Comparison of ENCODE assay signal across 10 cellular contexts in the genomic region with DNA sequence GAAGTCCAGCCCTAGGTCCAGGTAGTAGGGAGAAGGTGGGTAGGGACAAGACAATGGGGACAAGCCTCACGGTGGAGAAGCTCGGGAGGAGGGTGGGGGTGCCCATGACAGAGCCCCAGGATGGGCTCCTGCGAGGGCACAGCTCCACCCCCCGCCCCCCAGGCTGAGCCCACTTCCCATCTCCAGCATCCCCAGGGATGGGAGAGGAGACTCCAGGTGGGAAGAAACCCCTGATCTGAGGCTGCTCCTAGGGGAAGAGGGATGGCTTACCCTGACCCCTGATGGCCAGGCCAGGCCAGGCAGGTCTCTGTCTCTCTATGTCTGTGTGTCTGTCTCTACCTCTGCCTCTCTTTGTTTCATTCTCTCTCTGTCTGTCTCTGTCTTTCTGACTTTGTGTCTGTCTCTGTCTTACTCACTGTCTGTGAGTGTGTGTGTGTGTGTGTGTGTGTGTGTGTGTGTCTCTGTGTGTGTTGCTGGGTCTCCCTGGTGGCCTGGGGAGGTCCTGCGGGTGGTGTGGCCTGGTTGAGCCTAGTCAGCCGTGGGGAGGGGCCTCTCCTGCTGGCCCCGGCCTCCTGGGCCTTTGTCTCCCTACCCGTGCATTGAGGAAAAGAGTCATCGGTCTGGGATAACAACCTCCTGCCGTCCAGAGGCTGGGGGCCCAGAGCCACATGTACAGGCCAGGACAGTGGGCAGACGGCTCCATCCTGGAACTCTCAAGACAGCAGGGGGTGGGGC. TPM values are rescaled to one million over a fixed set of nuclear protein-coding genes. Genes with fewer than 3 reads are reported as not detected.
A peak's percentile ranks its signal among the peaks of the same experiment; 100 is the strongest.
DNase-seq lines count a peak whose midpoint lies in the region; ATAC-seq and TF ChIP-seq lines count a peak whose summit lies in the region.
"Had no signal": no experiment of that assay in that cellular context is flagged by ENCODE, and none has a peak within 500 bp of the region (broad histone marks: within the 10 kb centered on the region; RNA-seq: fewer than 3 reads in every experiment).

No MANE protein-coding gene starts in this region.

- no peaks in the 10 kb centered on the region for H3K9me3 ChIP-seq in endodermal cell (ENCODE audit: control insufficient read depth, low read length)

- no peak overlapping the region for H3K27ac ChIP-seq in endodermal cell (ENCODE audit: low read depth, low read length)
- H3K27ac ChIP-seq: epithelial cell of prostate had no signal

- H3K4me3 Mint-ChIP-seq in endodermal cell (no peak overlapping the region), nephron progenitor cell (no peak overlapping the region)

- DNase-seq in ELF-1 (ENCODE audit: low read depth, low spot score) (peak; percentile 80), LNCaP clone FGC (ENCODE audit: low read depth) (no peak), endodermal cell (peak; percentile 86), nephron progenitor cell (no peak), NCI-H748 (lab: John Stamatoyannopoulos, UW; ENCODE audit: unreplicated experiment) (no peak), SHP77 (lab: John Stamatoyannopoulos, UW) (no peak)
- DNase-seq: activated naive CD4-positive, alpha-beta T cell; stimulated activated CD4-positive, alpha-beta T cell treated with anti-CD3 and anti-CD28 coated beads, Interleukin-12 subunit alpha, Interleukin-12 subunit beta, amount 100 ng/mL, for 4 hours had no signal

- no peaks in the 10 kb centered on the region for H3K27me3 ChIP-seq in endodermal cell (ENCODE audit: control insufficient read depth, insufficient read depth, low read length, poor library complexity, severe bottlenecking)

- 83% methylated on average over 9 of the region's 11 CpGs; no CpG with 5 or more reads in 1 of the 2 experiments for WGBS in endodermal cell (ENCODE audit: insufficient coverage in 1 of 2, insufficient read length in 1 of 2), 2 experiments

- H3K4me1 ChIP-seq in endodermal cell (ENCODE audit: control insufficient read depth, insufficient read depth, low read length): no peaks in the 10 kb centered on the region

- H3K9me3 Mint-ChIP-seq in endodermal cell: no peaks in the 10 kb centered on the region
- H3K9me3 Mint-ChIP-seq in nephron progenitor cell: no peaks in the 10 kb centered on the region

- peak; percentile 15; the same call in 1 of the 2 replicates for TF ChIP-seq CTCF in LNCaP clone FGC (IDR thresholded peaks at IDR 0.05; ENCODE audit: control insufficient read depth, extremely low read depth, insufficient read depth)
- TF ChIP-seq CTCF in endodermal cell (conservative IDR thresholded peaks at IDR 0.05): peak; percentile 66
- TF ChIP-seq CTCF in nephron progenitor cell (IDR thresholded peaks at IDR 0.05): no peak

- no peaks in the 10 kb centered on the region for H3K36me3 ChIP-seq in endodermal cell (ENCODE audit: control insufficient read depth, insufficient read depth, low read length)

- H3K9ac ChIP-seq in endodermal cell (ENCODE audit: extremely low read depth, low read length, poor library complexity, severe bottlenecking): no peak overlapping the region

- H3K27me3 Mint-ChIP-seq in endodermal cell (ENCODE audit: insufficient read depth) (no peaks in the 10 kb centered on the region), nephron progenitor cell (ENCODE audit: low read depth, poor library complexity) (peaks cover 2% of the 10 kb centered on the region)

- ATAC-seq in HG02970 (IDR thresholded peaks at IDR 0.05; ENCODE audit: low FRiP score, unreplicated experiment): no peak

- H3K4me1 Mint-ChIP-seq in endodermal cell (no peaks in the 10 kb centered on the region), nephron progenitor cell (peaks cover 25% of the 10 kb centered on the region)

- no peak overlapping the region for H3K4me3 ChIP-seq in LNCaP clone FGC (ENCODE audit: low read depth, low read length)
- H3K4me3 ChIP-seq in endodermal cell (ENCODE audit: low read length): no peak overlapping the region

- H3K36me3 Mint-ChIP-seq in endodermal cell (ENCODE audit: low read depth): no peaks in the 10 kb centered on the region
- no peaks in the 10 kb centered on the region for H3K36me3 Mint-ChIP-seq in nephron progenitor cell (ENCODE audit: low read depth)

- H3K27ac Mint-ChIP-seq in endodermal cell: no peak overlapping the region
- H3K27ac Mint-ChIP-seq in nephron progenitor cell: peak overlapping the region; percentile 7

RNA-seq across cellular contexts. Expression of a gene that starts 45.7 kb away (rescaled TPM):
- total RNA-seq in endodermal cell: 1 to 10 TPM; 1.2 to 1.7 TPM
- polyA plus RNA-seq in endodermal cell (2013, experiment 1 of 2): 4.7 TPM
- 5.5 TPM for polyA plus RNA-seq in endodermal cell (2013, experiment 2 of 2)

Comparison
In these comparisons a context has a peak if more than half of its experiments do, and no peak if none do; other contexts are left out.
1. DNase-seq: peak in ELF-1 (single experiment) and endodermal cell (single experiment); none in LNCaP clone FGC (single experiment), nephron progenitor cell (single experiment), NCI-H748 (single experiment) and SHP77 (0 of 2).